Comparison of ENCODE assay signal across 31 cellular contexts in genomic region chr3:127028766-127029520, GRCh38.
"Had no signal": no experiment of that assay in that cellular context is flagged by ENCODE, and none has a peak within 500 bp of the region (broad histone marks: within the 10 kb centered on the region; RNA-seq: fewer than 3 reads in every experiment).

No MANE protein-coding gene starts in this region.

- H3K4me3 Mint-ChIP-seq: activated CD4-positive, alpha-beta memory T cell treated with anti-CD3 and anti-CD28 coated beads for 36 hours; activated CD4-positive, alpha-beta T cell treated with anti-CD3 and anti-CD28 coated beads for 36 hours; activated CD4-positive, alpha-beta T cell treated with anti-CD3 and anti-CD28 coated beads, Interleukin-2, amount 10 ng/mL, durations not matched to agents 24 days and 14 days; activated CD8-positive, alpha-beta memory T cell treated with anti-CD3 and anti-CD28 coated beads, Interleukin-2, amount 10 ng/mL, durations not matched to agents 7 days and 5 days; activated CD8-positive, alpha-beta T cell treated with anti-CD3 and anti-CD28 coated beads, Interleukin-2, amount 10 ng/mL, durations not matched to agents 7 days and 5 days; activated naive CD4-positive, alpha-beta T cell treated with anti-CD3 and anti-CD28 coated beads for 36 hours; activated naive CD8-positive, alpha-beta T cell treated with anti-CD3 and anti-CD28 coated beads, Interleukin-2, amount 10 ng/mL, durations not matched to agents 7 days and 5 days; activated T-helper 1 cell treated with anti-CD3 and anti-CD28 coated beads, Interleukin-12 subunit alpha, Interleukin-12 subunit beta, Interleukin-2, Interleukin-4 antibody, amounts not matched to agents 30 ng/mL and 10 ng/mL and 1 ng/mL, durations not matched to agents 14 hours and 24 hours and 36 hours; brain; central memory CD8-positive, alpha-beta T cell; dendritic cell treated with granulocyte-macrophage colony-stimulating factor and Interleukin-4, amounts not matched to agents 40 ng/mL and 50 ng/mL, for 4 days; endodermal cell had no signal

- H3K27me3 ChIP-seq: ascending aorta, breast epithelium, cardiac muscle cell, dorsolateral prefrontal cortex, esophagus muscularis mucosa, foreskin keratinocyte, gastrocnemius medialis had no signal

- H3K4me1 ChIP-seq: ascending aorta, breast epithelium, gastrocnemius medialis had no signal

- H3K27me3 Mint-ChIP-seq: activated CD4-positive, alpha-beta memory T cell treated with anti-CD3 and anti-CD28 coated beads for 36 hours; activated CD4-positive, alpha-beta T cell treated with anti-CD3 and anti-CD28 coated beads for 36 hours; activated CD4-positive, alpha-beta T cell treated with anti-CD3 and anti-CD28 coated beads, Interleukin-2, amount 10 ng/mL, durations not matched to agents 24 days and 14 days; activated CD8-positive, alpha-beta memory T cell treated with anti-CD3 and anti-CD28 coated beads, Interleukin-2, amount 10 ng/mL, durations not matched to agents 7 days and 5 days; activated naive CD8-positive, alpha-beta T cell treated with anti-CD3 and anti-CD28 coated beads, Interleukin-2, amount 10 ng/mL, durations not matched to agents 7 days and 5 days; brain; central memory CD8-positive, alpha-beta T cell; dendritic cell treated with granulocyte-macrophage colony-stimulating factor and Interleukin-4, amounts not matched to agents 40 ng/mL and 50 ng/mL, for 4 days had no signal

- H3K4me1 Mint-ChIP-seq: activated CD4-positive, alpha-beta T cell treated with anti-CD3 and anti-CD28 coated beads for 36 hours; activated CD8-positive, alpha-beta memory T cell treated with anti-CD3 and anti-CD28 coated beads, Interleukin-2, amount 10 ng/mL, durations not matched to agents 7 days and 5 days; brain; central memory CD8-positive, alpha-beta T cell; endodermal cell had no signal

- H3K27ac ChIP-seq: ascending aorta, breast epithelium, cardiac muscle cell, coronary artery, esophagus muscularis mucosa, foreskin keratinocyte, gastrocnemius medialis had no signal

- ATAC-seq: activated CD4-positive, alpha-beta T cell treated with anti-CD3 and anti-CD28 coated beads for 36 hours; activated CD8-positive, alpha-beta memory T cell treated with anti-CD3 and anti-CD28 coated beads, Interleukin-2, amount 10 ng/mL, durations not matched to agents 7 days and 5 days; activated CD8-positive, alpha-beta T cell treated with anti-CD3 and anti-CD28 coated beads, Interleukin-2, amount 10 ng/mL, durations not matched to agents 7 days and 5 days; activated naive CD4-positive, alpha-beta T cell treated with anti-CD3 and anti-CD28 coated beads, Interleukin-2, amount 50 U/mL, for 72 hours; foreskin keratinocyte; gastrocnemius medialis had no signal

- H3K4me3 ChIP-seq: ascending aorta, breast epithelium, cardiac muscle cell, coronary artery, dorsolateral prefrontal cortex, esophagus muscularis mucosa, gastrocnemius medialis had no signal

- H3K9me3 ChIP-seq: ascending aorta, breast epithelium, esophagus muscularis mucosa, gastrocnemius medialis had no signal

- H3K27ac Mint-ChIP-seq: activated CD4-positive, alpha-beta memory T cell treated with anti-CD3 and anti-CD28 coated beads for 36 hours; activated CD4-positive, alpha-beta T cell treated with anti-CD3 and anti-CD28 coated beads for 36 hours; activated CD4-positive, alpha-beta T cell treated with anti-CD3 and anti-CD28 coated beads, Interleukin-2, amount 10 ng/mL, durations not matched to agents 24 days and 14 days; activated CD8-positive, alpha-beta memory T cell treated with anti-CD3 and anti-CD28 coated beads, Interleukin-2, amount 10 ng/mL, durations not matched to agents 7 days and 5 days; activated CD8-positive, alpha-beta T cell treated with anti-CD3 and anti-CD28 coated beads, Interleukin-2, amount 10 ng/mL, durations not matched to agents 7 days and 5 days; activated naive CD4-positive, alpha-beta T cell treated with anti-CD3 and anti-CD28 coated beads for 36 hours; activated naive CD4-positive, alpha-beta T cell treated with anti-CD3 and anti-CD28 coated beads, Interleukin-2, amount 50 U/mL, for 72 hours; activated naive CD8-positive, alpha-beta T cell treated with anti-CD3 and anti-CD28 coated beads, Interleukin-2, amount 10 ng/mL, durations not matched to agents 7 days and 5 days; activated T-helper 1 cell treated with anti-CD3 and anti-CD28 coated beads, Interleukin-12 subunit alpha, Interleukin-12 subunit beta, Interleukin-2, Interleukin-4 antibody, amounts not matched to agents 30 ng/mL and 10 ng/mL and 1 ng/mL, durations not matched to agents 14 hours and 24 hours and 36 hours; activated T-helper 2 cell treated with anti-CD3 and anti-CD28 coated beads, Interferon-gamma antibody, Interleukin-2, Interleukin-4, amounts not matched to agents 10 μg/mL and 5 μg/mL and 100 μg/mL, durations not matched to agents 14 hours and 24 hours and 36 hours; brain; dendritic cell treated with granulocyte-macrophage colony-stimulating factor and Interleukin-4, amounts not matched to agents 40 ng/mL and 50 ng/mL, for 4 days; endodermal cell had no signal

- DNase-seq: activated CD4-positive, alpha-beta memory T cell treated with anti-CD3 and anti-CD28 coated beads for 36 hours; activated CD4-positive, alpha-beta T cell treated with anti-CD3 and anti-CD28 coated beads for 36 hours; activated CD4-positive, alpha-beta T cell treated with anti-CD3 and anti-CD28 coated beads, Interleukin-2, amount 10 ng/mL, durations not matched to agents 24 days and 14 days; activated CD4-positive, CD25-positive, alpha-beta regulatory T cell; activated CD4-positive, CD25-positive, alpha-beta regulatory T cell treated with anti-CD3 and anti-CD28 coated beads, Interleukin-2, amount 50 U/mL, for 72 hours; activated CD8-positive, alpha-beta memory T cell treated with anti-CD3 and anti-CD28 coated beads, Interleukin-2, amount 10 ng/mL, durations not matched to agents 7 days and 5 days; activated CD8-positive, alpha-beta memory T cell treated with anti-CD3 and anti-CD28 coated beads, Interleukin-2, amount 50 U/mL, for 4 hours; activated CD8-positive, alpha-beta T cell treated with anti-CD3 and anti-CD28 coated beads, Interleukin-2, amount 10 ng/mL, durations not matched to agents 7 days and 5 days; activated effector memory CD4-positive, alpha-beta T cell treated with anti-CD3 and anti-CD28 coated beads, Interleukin-2, amount 50 U/mL, for 16 hours; activated naive CD4-positive, alpha-beta T cell treated with anti-CD3 and anti-CD28 coated beads for 36 hours; activated naive CD8-positive, alpha-beta T cell treated with anti-CD3 and anti-CD28 coated beads, Interleukin-2, amount 10 ng/mL, durations not matched to agents 7 days and 5 days; activated T-cell treated with anti-CD3 and anti-CD28 coated beads, Interleukin-2, amount 50 U/mL, for 1 hour; activated T-cell treated with anti-CD3 and anti-CD28 coated beads, Interleukin-2, amount 50 U/mL, for 48 hours; dorsolateral prefrontal cortex; effector memory CD4-positive, alpha-beta T cell; endodermal cell; foreskin keratinocyte; gastrocnemius medialis; glutamatergic neuron; T-helper 2 cell had no signal

- H3K36me3 ChIP-seq: cardiac muscle cell had no signal

- H3K9me3 Mint-ChIP-seq: activated CD4-positive, alpha-beta memory T cell treated with anti-CD3 and anti-CD28 coated beads for 36 hours; activated CD4-positive, alpha-beta T cell treated with anti-CD3 and anti-CD28 coated beads, Interleukin-2, amount 10 ng/mL, durations not matched to agents 24 days and 14 days; activated naive CD4-positive, alpha-beta T cell treated with anti-CD3 and anti-CD28 coated beads for 36 hours; activated naive CD4-positive, alpha-beta T cell treated with anti-CD3 and anti-CD28 coated beads, Interleukin-2, amount 50 U/mL, for 72 hours; activated naive CD8-positive, alpha-beta T cell treated with anti-CD3 and anti-CD28 coated beads, Interleukin-2, amount 10 ng/mL, durations not matched to agents 7 days and 5 days; activated T-helper 1 cell treated with anti-CD3 and anti-CD28 coated beads, Interleukin-12 subunit alpha, Interleukin-12 subunit beta, Interleukin-2, Interleukin-4 antibody, amounts not matched to agents 30 ng/mL and 10 ng/mL and 1 ng/mL, durations not matched to agents 14 hours and 24 hours and 36 hours; activated T-helper 2 cell treated with anti-CD3 and anti-CD28 coated beads, Interferon-gamma antibody, Interleukin-2, Interleukin-4, amounts not matched to agents 10 μg/mL and 5 μg/mL and 100 μg/mL, durations not matched to agents 14 hours and 24 hours and 36 hours; brain; central memory CD8-positive, alpha-beta T cell; dendritic cell treated with granulocyte-macrophage colony-stimulating factor and Interleukin-4, amounts not matched to agents 40 ng/mL and 50 ng/mL, for 4 days; endodermal cell had no signal
